8 cellular contexts compared by ENCODE assay signal in the genomic region with DNA sequence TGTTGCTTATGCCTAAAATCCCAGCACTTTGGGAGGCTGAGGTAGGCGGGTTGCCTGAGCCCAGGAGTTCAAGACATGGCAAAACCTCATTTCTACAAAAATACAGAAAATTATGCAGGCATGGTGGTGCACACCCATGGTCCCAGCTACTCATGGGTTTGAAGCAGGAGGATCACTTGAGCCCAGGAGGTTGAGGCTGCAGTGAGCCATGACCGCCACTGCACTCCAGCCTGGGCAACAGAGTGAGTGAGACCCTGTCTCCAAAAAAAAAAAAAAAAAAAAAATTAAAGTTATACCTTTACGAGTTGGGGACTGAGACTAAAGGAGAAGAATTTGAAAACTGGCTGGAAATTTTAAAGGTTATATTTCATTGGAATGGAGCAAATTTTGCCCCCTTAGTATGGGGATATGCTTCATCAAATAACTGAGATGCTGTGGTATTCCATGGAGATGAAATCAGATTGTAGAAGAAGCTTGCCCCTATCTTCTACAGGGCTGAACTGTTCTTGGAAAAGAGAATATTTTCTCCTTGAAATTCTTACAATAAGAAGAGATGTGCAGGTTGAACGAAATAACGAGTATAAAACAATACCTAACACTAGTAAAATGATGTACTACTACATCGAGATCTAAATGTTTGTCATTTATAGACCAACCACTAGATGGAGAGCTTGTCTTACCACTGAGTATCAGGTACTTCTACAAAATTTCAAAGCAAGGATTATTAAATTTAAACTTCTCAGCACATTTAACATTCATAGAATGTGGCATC. TPM values are rescaled to one million over a fixed set of nuclear protein-coding genes. Genes with fewer than 3 reads are reported as not detected.
DNase-seq lines count a peak whose midpoint lies in the region; ATAC-seq, FAIRE-seq and TF ChIP-seq lines count a peak whose summit lies in the region.

No MANE protein-coding gene starts in this region.

- no peaks in the 10 kb centered on the region for H3K27me3 Mint-ChIP-seq in effector memory CD8-positive, alpha-beta T cell
- no peaks in the 10 kb centered on the region for H3K27me3 Mint-ChIP-seq in naive B cell

- H3K4me1 Mint-ChIP-seq in effector memory CD8-positive, alpha-beta T cell (ENCODE audit: low read depth in 2 of 2): peaks cover 0 to 2% of the 10 kb centered on the region in 2 donors
- no peaks in the 10 kb centered on the region for H3K4me1 Mint-ChIP-seq in naive B cell

- ATAC-seq in effector memory CD8-positive, alpha-beta T cell (replicated peaks): peak; percentile 73
- ATAC-seq in naive B cell (ENCODE audit: low read depth in 2 of 2): peak; percentile 28 to 60

- H3K36me3 ChIP-seq in H7 (replicated peaks; ENCODE audit: control insufficient read depth, insufficient read depth, low read length): no peaks in the 10 kb centered on the region

- TF ChIP-seq CTCF in GM20000 (IDR thresholded peaks at IDR 0.05; ENCODE audit: extremely low read depth, missing control alignments): peak; percentile 25

- H3K27ac Mint-ChIP-seq in effector memory CD8-positive, alpha-beta T cell: no peak overlapping the region
- H3K27ac Mint-ChIP-seq in naive B cell: no peak overlapping the region

- peak; percentile 79 for FAIRE-seq in RCC 7860 (lab: Jason Lieb, UNC)

- H3K4me3 ChIP-seq in H7 (ENCODE audit: insufficient read depth, low read depth, low read length): no peak overlapping the region

- no peaks in the 10 kb centered on the region for H3K27me3 ChIP-seq in H7 (ENCODE audit: control insufficient read depth, insufficient read depth, low read length)

- H3K9me3 Mint-ChIP-seq in effector memory CD8-positive, alpha-beta T cell: no peaks in the 10 kb centered on the region
- H3K9me3 Mint-ChIP-seq in naive B cell: no peaks in the 10 kb centered on the region

- no peak overlapping the region for H3K4me3 Mint-ChIP-seq in effector memory CD8-positive, alpha-beta T cell
- no peak overlapping the region for H3K4me3 Mint-ChIP-seq in naive B cell

- TF ChIP-seq EP300 in Ishikawa (IDR thresholded peaks at IDR 0.05; ENCODE audit: borderline replicate concordance): no peak

- DNase-seq in DMS79 (lab: John Stamatoyannopoulos, UW) (peak; percentile 26), GM20000 (ENCODE audit: low spot score) (no peak), RCC 7860 (ENCODE audit: low spot score) (peak; percentile 61), naive B cell (peak; percentile 25), H7 (no peak)
- no peak for DNase-seq in effector memory CD8-positive, alpha-beta T cell
- no peak for DNase-seq in activated T-cell treated with anti-CD3 and anti-CD28 coated beads, Interleukin-2, amount 50 U/mL, for 1 hour

- peak; percentile 76 for TF ChIP-seq RAD21 in Ishikawa (IDR thresholded peaks at IDR 0.05; ENCODE audit: low read depth)

- no peaks in the 10 kb centered on the region for H3K36me3 Mint-ChIP-seq in effector memory CD8-positive, alpha-beta T cell (ENCODE audit: insufficient read depth)
- H3K36me3 Mint-ChIP-seq in naive B cell: peaks cover 0 to 1% of the 10 kb centered on the region in 2 donors

TF ChIP-seq in Ishikawa, 13 proteins besides CTCF, POLR2A, EP300 and RAD21:
- TF ChIP-seq YY1 (IDR thresholded peaks at IDR 0.05; ENCODE audit: low read depth): no peak
- TF ChIP-seq TEAD4 (IDR thresholded peaks at IDR 0.05): no peak
- TF ChIP-seq CEBPB (IDR thresholded peaks at IDR 0.05): no peak
- TF ChIP-seq CREB1 (IDR thresholded peaks at IDR 0.05; ENCODE audit: low read depth): no peak
- TF ChIP-seq USF1 (IDR thresholded peaks at IDR 0.05): no peak
- TF ChIP-seq FOXM1 (IDR thresholded peaks at IDR 0.05; ENCODE audit: borderline replicate concordance, low read depth): no peak
- TF ChIP-seq, protein P1, sequence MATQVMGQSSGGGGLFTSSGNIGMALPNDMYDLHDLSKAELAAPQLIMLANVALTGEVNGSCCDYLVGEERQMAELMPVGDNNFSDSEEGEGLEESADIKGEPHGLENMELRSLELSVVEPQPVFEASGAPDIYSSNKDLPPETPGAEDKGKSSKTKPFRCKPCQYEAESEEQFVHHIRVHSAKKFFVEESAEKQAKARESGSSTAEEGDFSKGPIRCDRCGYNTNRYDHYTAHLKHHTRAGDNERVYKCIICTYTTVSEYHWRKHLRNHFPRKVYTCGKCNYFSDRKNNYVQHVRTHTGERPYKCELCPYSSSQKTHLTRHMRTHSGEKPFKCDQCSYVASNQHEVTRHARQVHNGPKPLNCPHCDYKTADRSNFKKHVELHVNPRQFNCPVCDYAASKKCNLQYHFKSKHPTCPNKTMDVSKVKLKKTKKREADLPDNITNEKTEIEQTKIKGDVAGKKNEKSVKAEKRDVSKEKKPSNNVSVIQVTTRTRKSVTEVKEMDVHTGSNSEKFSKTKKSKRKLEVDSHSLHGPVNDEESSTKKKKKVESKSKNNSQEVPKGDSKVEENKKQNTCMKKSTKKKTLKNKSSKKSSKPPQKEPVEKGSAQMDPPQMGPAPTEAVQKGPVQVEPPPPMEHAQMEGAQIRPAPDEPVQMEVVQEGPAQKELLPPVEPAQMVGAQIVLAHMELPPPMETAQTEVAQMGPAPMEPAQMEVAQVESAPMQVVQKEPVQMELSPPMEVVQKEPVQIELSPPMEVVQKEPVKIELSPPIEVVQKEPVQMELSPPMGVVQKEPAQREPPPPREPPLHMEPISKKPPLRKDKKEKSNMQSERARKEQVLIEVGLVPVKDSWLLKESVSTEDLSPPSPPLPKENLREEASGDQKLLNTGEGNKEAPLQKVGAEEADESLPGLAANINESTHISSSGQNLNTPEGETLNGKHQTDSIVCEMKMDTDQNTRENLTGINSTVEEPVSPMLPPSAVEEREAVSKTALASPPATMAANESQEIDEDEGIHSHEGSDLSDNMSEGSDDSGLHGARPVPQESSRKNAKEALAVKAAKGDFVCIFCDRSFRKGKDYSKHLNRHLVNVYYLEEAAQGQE (IDR thresholded peaks at IDR 0.05; ENCODE audit: low read depth): no peak
- no peak for TF ChIP-seq ZBTB7A (IDR thresholded peaks at IDR 0.05; ENCODE audit: low read depth)
- TF ChIP-seq, protein P2, sequence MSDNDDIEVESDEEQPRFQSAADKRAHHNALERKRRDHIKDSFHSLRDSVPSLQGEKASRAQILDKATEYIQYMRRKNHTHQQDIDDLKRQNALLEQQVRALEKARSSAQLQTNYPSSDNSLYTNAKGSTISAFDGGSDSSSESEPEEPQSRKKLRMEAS (IDR thresholded peaks at IDR 0.05): no peak
- TF ChIP-seq EGR1 (IDR thresholded peaks at IDR 0.05): no peak
- TF ChIP-seq TCF12 (IDR thresholded peaks at IDR 0.05; ENCODE audit: low read depth): no peak
- no peak for TF ChIP-seq TAF1 (IDR thresholded peaks at IDR 0.05; ENCODE audit: low read depth)
- no peak for TF ChIP-seq NFIC (IDR thresholded peaks at IDR 0.05)

RNA-seq across cellular contexts. Expression of gene SCYL3, which starts 34.9 kb away (rescaled TPM):
- polyA plus RNA-seq in naive B cell (ENCODE audit: low read depth in 6 of 6): 10 to 100 TPM in 5 of 6 donors, 1 to 10 TPM in 1; 8.8 to 31.0 (median 14.5) TPM
- total RNA-seq in H7 (2014; rRNA removed; shearing (Covaris generic)): 5.9 and 8.5 TPM in 2 replicates

Comparison
In these comparisons a context has a peak if more than half of its experiments do, and no peak if none do; other contexts are left out.
1. DNase-seq: peak in DMS79 (single experiment), RCC 7860 (single experiment) and naive B cell (single experiment); none in GM20000 (single experiment), effector memory CD8-positive, alpha-beta T cell (0 of 3), H7 (single experiment) and activated T-cell treated with anti-CD3 and anti-CD28 coated beads, Interleukin-2, amount 50 U/mL, for 1 hour (single experiment).